1 cellular context compared by ENCODE assay signal in genomic region chr19:6671960-6672359, GRCh38.
TF ChIP-seq lines count a peak whose summit lies in the region.

No MANE protein-coding gene starts in this region.

TF ChIP-seq in SK-N-SH, 30 proteins besides CTCF, POLR2A, EP300 and RAD21:
- TF ChIP-seq MEF2A (IDR thresholded peaks at IDR 0.05; ENCODE audit: borderline replicate concordance, low read depth), result no peak
TF ChIP-seq in SK-N-SH: peak in this region for 0.
